8 cellular contexts compared by ENCODE assay signal in genomic region chr17:49557204-49558024, GRCh38. TPM values are rescaled to one million over a fixed set of nuclear protein-coding genes. Genes with fewer than 3 reads are reported as not detected.
DNase-seq lines count a peak whose midpoint lies in the region; ATAC-seq and TF ChIP-seq lines count a peak whose summit lies in the region.

No MANE protein-coding gene starts in this region.

- TF ChIP-seq POLR2A in ovary (IDR thresholded peaks at IDR 0.05), result no peak

- DNase-seq in CD4-positive, alpha-beta T cell, result no peak
- DNase-seq in H4 (ENCODE audit: low spot score) (peak; percentile 76), NCI-H69 (lab: John Stamatoyannopoulos, UW) (peak; percentile 84), right atrium auricular region (ENCODE audit: low spot score) (no peak), ovary (no peak)
- DNase-seq in activated naive CD8-positive, alpha-beta T cell treated with anti-CD3 and anti-CD28 coated beads for 36 hours, result peak; percentile 39
- no peak for DNase-seq in stimulated activated effector memory CD8-positive, alpha-beta T cell treated with anti-CD3 and anti-CD28 coated beads, Interleukin-12 subunit alpha, Interleukin-12 subunit beta, amount 100 ng/mL, for 72 hours (ENCODE audit: low spot score in 2 of 2)

- POLR2A ChIA-PET in CD4-positive, alpha-beta T cell (lab: Charles Lee), result interaction anchor here (0.5 kb wide), 1 partner anchor 215 kb away, joined by 4 read pairs; no protein-coding TSS in a partner anchor

- H3K27ac Mint-ChIP-seq in CD4-positive, alpha-beta T cell, result no peak overlapping the region
- no peak overlapping the region for H3K27ac Mint-ChIP-seq in activated naive CD8-positive, alpha-beta T cell treated with anti-CD3 and anti-CD28 coated beads for 36 hours
- H3K27ac Mint-ChIP-seq in stimulated activated effector memory CD8-positive, alpha-beta T cell treated with anti-CD3 and anti-CD28 coated beads, Interleukin-12 subunit alpha, Interleukin-12 subunit beta, amount 100 ng/mL, for 72 hours, result no peak overlapping the region

- CTCF ChIA-PET in CD4-positive, alpha-beta T cell (lab: Charles Lee), result interaction anchor here (0.8 to 3.3 kb wide), 15 partner anchors 10 to 530 kb away, joined by 3 to 21 read pairs (median 5); partner anchors contain the start of genes NGFR and PHB1

- WGBS in ovary, 3 donors, result 30 to 33% (median 31%) methylated on average over 13 of the region's 13 CpGs

- no peaks in the 10 kb centered on the region for H3K36me3 Mint-ChIP-seq in CD4-positive, alpha-beta T cell (ENCODE audit: low read depth)
- H3K36me3 Mint-ChIP-seq in activated naive CD8-positive, alpha-beta T cell treated with anti-CD3 and anti-CD28 coated beads for 36 hours, result no peaks in the 10 kb centered on the region
- no peaks in the 10 kb centered on the region for H3K36me3 Mint-ChIP-seq in stimulated activated effector memory CD8-positive, alpha-beta T cell treated with anti-CD3 and anti-CD28 coated beads, Interleukin-12 subunit alpha, Interleukin-12 subunit beta, amount 100 ng/mL, for 72 hours

- peaks cover 6% of the 10 kb centered on the region for H3K4me1 Mint-ChIP-seq in CD4-positive, alpha-beta T cell (ENCODE audit: low read depth)
- H3K4me1 Mint-ChIP-seq in activated naive CD8-positive, alpha-beta T cell treated with anti-CD3 and anti-CD28 coated beads for 36 hours, result peaks cover 6% of the 10 kb centered on the region
- H3K4me1 Mint-ChIP-seq in stimulated activated effector memory CD8-positive, alpha-beta T cell treated with anti-CD3 and anti-CD28 coated beads, Interleukin-12 subunit alpha, Interleukin-12 subunit beta, amount 100 ng/mL, for 72 hours, result peaks cover 18% of the 10 kb centered on the region

- H3K4me3 Mint-ChIP-seq in CD4-positive, alpha-beta T cell, result no peak overlapping the region
- H3K4me3 Mint-ChIP-seq in activated naive CD8-positive, alpha-beta T cell treated with anti-CD3 and anti-CD28 coated beads for 36 hours, result no peak overlapping the region
- H3K4me3 Mint-ChIP-seq in stimulated activated effector memory CD8-positive, alpha-beta T cell treated with anti-CD3 and anti-CD28 coated beads, Interleukin-12 subunit alpha, Interleukin-12 subunit beta, amount 100 ng/mL, for 72 hours, result no peak overlapping the region

- no peak overlapping the region for H3K27ac ChIP-seq in CD4-positive, alpha-beta T cell (ENCODE audit: low read depth, low read length)
- H3K27ac ChIP-seq in right atrium auricular region, result no peak overlapping the region
- no peak overlapping the region for H3K27ac ChIP-seq in ovary

- no peaks in the 10 kb centered on the region for H3K9me3 ChIP-seq in CD4-positive, alpha-beta T cell (ENCODE audit: control insufficient read depth, low read length)
- H3K9me3 ChIP-seq in right atrium auricular region, result no peaks in the 10 kb centered on the region
- no peaks in the 10 kb centered on the region for H3K9me3 ChIP-seq in ovary

- H3K4me3 ChIP-seq in right atrium auricular region, result no peak overlapping the region
- no peak overlapping the region for H3K4me3 ChIP-seq in ovary

- peak; percentile 66 for TF ChIP-seq CTCF in CD4-positive, alpha-beta T cell (IDR thresholded peaks at IDR 0.05)
- peak; percentile 34 to 65 for TF ChIP-seq CTCF in right atrium auricular region (IDR thresholded peaks at IDR 0.05)
- TF ChIP-seq CTCF in ovary (IDR thresholded peaks at IDR 0.05), result no peak

- H3K27me3 ChIP-seq in CD4-positive, alpha-beta T cell (ENCODE audit: control insufficient read depth, insufficient read depth, low read length), result no peaks in the 10 kb centered on the region
- H3K27me3 ChIP-seq in right atrium auricular region (no peaks in the 10 kb centered on the region), ovary (no peaks in the 10 kb centered on the region)

- intact Hi-C loops in CD4-positive, alpha-beta T cell (cut with DNase I, micrococcal nuclease), result loop anchor here in 1 of 2 experiments (10.0 kb wide), 1 partner anchor 243 kb away; no protein-coding TSS in a partner anchor
- intact Hi-C loops in ovary (cut with DNase I), result loop anchor here (5.0 to 10.0 kb wide), 5 partner anchors 60 to 243 kb away; partner anchors contain the start of gene NGFR (in 2 of the 4)

- H3K36me3 ChIP-seq in right atrium auricular region (no peaks in the 10 kb centered on the region), ovary (no peaks in the 10 kb centered on the region)

- no peaks in the 10 kb centered on the region for H3K9me3 Mint-ChIP-seq in CD4-positive, alpha-beta T cell
- H3K9me3 Mint-ChIP-seq in activated naive CD8-positive, alpha-beta T cell treated with anti-CD3 and anti-CD28 coated beads for 36 hours, result no peaks in the 10 kb centered on the region
- no peaks in the 10 kb centered on the region for H3K9me3 Mint-ChIP-seq in stimulated activated effector memory CD8-positive, alpha-beta T cell treated with anti-CD3 and anti-CD28 coated beads, Interleukin-12 subunit alpha, Interleukin-12 subunit beta, amount 100 ng/mL, for 72 hours

- H3K4me1 ChIP-seq in right atrium auricular region (peaks cover 0 to 8% of the 10 kb centered on the region in 2 donors), ovary (ENCODE audit: insufficient read depth) (no peaks in the 10 kb centered on the region)

- no peak for TF ChIP-seq EP300 in ovary (IDR thresholded peaks at IDR 0.05)

- H3K27me3 Mint-ChIP-seq in CD4-positive, alpha-beta T cell, result peaks cover 9% of the 10 kb centered on the region
- peaks cover 16% of the 10 kb centered on the region for H3K27me3 Mint-ChIP-seq in activated naive CD8-positive, alpha-beta T cell treated with anti-CD3 and anti-CD28 coated beads for 36 hours

- peak; percentile 53 for ATAC-seq in CD4-positive, alpha-beta T cell (ENCODE audit: poor library complexity)
- peak; percentile 47 for ATAC-seq in stimulated activated effector memory CD8-positive, alpha-beta T cell treated with anti-CD3 and anti-CD28 coated beads, Interleukin-12 subunit alpha, Interleukin-12 subunit beta, amount 100 ng/mL, for 72 hours
- ATAC-seq in HG03469 (IDR thresholded peaks at IDR 0.05; ENCODE audit: unreplicated experiment), result no peak

RNA-seq across cellular contexts. Expression of gene NXPH3, which starts 18.3 kb away (rescaled TPM):
- total RNA-seq in CD4-positive, alpha-beta T cell, result not detected
- total RNA-seq in H4 (2014; rRNA removed; shearing (Covaris generic)), result 0.15 and 0.23 TPM in 2 replicates
- total RNA-seq in activated naive CD8-positive, alpha-beta T cell treated with anti-CD3 and anti-CD28 coated beads for 36 hours, result under 1 TPM; 0.10 to 0.18 TPM
- 1 to 10 TPM; 3.4 to 8.8 TPM for total RNA-seq in right atrium auricular region
- 10 to 100 TPM in 4 of 7 donors, 1 to 10 TPM in 3; 1.2 to 26.0 (median 10.7) TPM for total RNA-seq in ovary
- polyA plus RNA-seq in ovary, result 10 to 100 TPM in 1 of 2 donors, 1 to 10 TPM in 1; 7.1 to 16.6 TPM

Comparison
In these comparisons a context has a peak if more than half of its experiments do, and no peak if none do; other contexts are left out.
1. DNase-seq: peak in H4 (single experiment), NCI-H69 (single experiment) and activated naive CD8-positive, alpha-beta T cell treated with anti-CD3 and anti-CD28 coated beads for 36 hours (single experiment); none in CD4-positive, alpha-beta T cell (0 of 10), right atrium auricular region (single experiment), stimulated activated effector memory CD8-positive, alpha-beta T cell treated with anti-CD3 and anti-CD28 coated beads, Interleukin-12 subunit alpha, Interleukin-12 subunit beta, amount 100 ng/mL, for 72 hours (0 of 2) and ovary (0 of 5).
2. CTCF ChIP-seq: peak in CD4-positive, alpha-beta T cell (single experiment) and right atrium auricular region (2 of 2); none in ovary (0 of 3).